ENCODE assay signal across 13 cellular contexts in genomic region chr11:2813141-2813908, GRCh38.
A peak's percentile ranks its signal among the peaks of the same experiment; 100 is the strongest.
DNase-seq lines count a peak whose midpoint lies in the region; ATAC-seq and TF ChIP-seq lines count a peak whose summit lies in the region.
"Had no signal": no experiment of that assay in that cellular context is flagged by ENCODE, and none has a peak within 500 bp of the region (broad histone marks: within the 10 kb centered on the region; RNA-seq: fewer than 3 reads in every experiment).

No MANE protein-coding gene starts in this region.

- H3K79me2 ChIP-seq in Loucy (ENCODE audit: insufficient read depth, low read length), result peaks cover 6% of the 10 kb centered on the region; the same call in 1 of the 2 replicates

- peaks cover 44% of the 10 kb centered on the region for H3K4me1 Mint-ChIP-seq in CD8-positive, alpha-beta T cell (ENCODE audit: low read depth)
- H3K4me1 Mint-ChIP-seq in endothelial cell (ENCODE audit: unreplicated experiment), result peaks cover 11% of the 10 kb centered on the region

- H3K9me3 ChIP-seq in CD8-positive, alpha-beta T cell (ENCODE audit: low read length), result no peaks in the 10 kb centered on the region
- H3K9me3 ChIP-seq in Loucy (ENCODE audit: insufficient read depth, low read depth, low read length) (no peaks in the 10 kb centered on the region; the same call in 1 of the 2 replicates), neutrophil (no peaks in the 10 kb centered on the region)

- intact Hi-C loops in CD8-positive, alpha-beta T cell (cut with DNase I, micrococcal nuclease), result no loop called here

- peaks cover 4% of the 10 kb centered on the region for H3K9me3 Mint-ChIP-seq in CD8-positive, alpha-beta T cell
- peaks cover 4% of the 10 kb centered on the region for H3K9me3 Mint-ChIP-seq in endothelial cell (ENCODE audit: unreplicated experiment)

- no peak overlapping the region for H3K27ac Mint-ChIP-seq in CD8-positive, alpha-beta T cell
- no peak overlapping the region for H3K27ac Mint-ChIP-seq in endothelial cell (ENCODE audit: unreplicated experiment)

- no peak overlapping the region for H2AFZ ChIP-seq in Loucy (ENCODE audit: low read length)

- TF ChIP-seq CTCF in CD8-positive, alpha-beta T cell (IDR thresholded peaks at IDR 0.05), result no peak
- TF ChIP-seq CTCF in Loucy (conservative IDR thresholded peaks at IDR 0.05; ENCODE audit: low read length), result no peak
- TF ChIP-seq CTCF in endothelial cell (IDR thresholded peaks at IDR 0.05; ENCODE audit: unreplicated experiment), result no peak
- TF ChIP-seq CTCF in neutrophil (IDR thresholded peaks at IDR 0.05), result no peak

- H3K27me3 Mint-ChIP-seq in CD8-positive, alpha-beta T cell (ENCODE audit: low read depth), result no peaks in the 10 kb centered on the region
- peaks cover 16% of the 10 kb centered on the region for H3K27me3 Mint-ChIP-seq in endothelial cell (ENCODE audit: unreplicated experiment)

- H3K9me2 ChIP-seq in Loucy (replicated peaks; ENCODE audit: low read depth, low read length), result no peaks in the 10 kb centered on the region

- H3F3A ChIP-seq in Loucy (ENCODE audit: low read depth), result no peaks in the 10 kb centered on the region

- ATAC-seq in CD8-positive, alpha-beta T cell, result peak; percentile 52
- no peak for ATAC-seq in GM21367 (IDR thresholded peaks at IDR 0.05; ENCODE audit: unreplicated experiment)
- ATAC-seq: GM12878 had no signal

- peaks cover 23% of the 10 kb centered on the region for H3K36me3 Mint-ChIP-seq in CD8-positive, alpha-beta T cell
- H3K36me3 Mint-ChIP-seq in endothelial cell (ENCODE audit: low read depth, unreplicated experiment), result peaks cover 20% of the 10 kb centered on the region

- H3K27ac ChIP-seq in CD8-positive, alpha-beta T cell (ENCODE audit: low read depth, low read length), result no peak overlapping the region
- H3K27ac ChIP-seq in neutrophil, result peak overlapping the region; percentile 45
- H3K27ac ChIP-seq: Peyer's patch had no signal

- CTCF ChIA-PET in CD8-positive, alpha-beta T cell (lab: Charles Lee), result no interaction called here

- no peaks in the 10 kb centered on the region for H4K20me1 ChIP-seq in Loucy (ENCODE audit: insufficient read depth, low read length, poor library complexity, severe bottlenecking)

- peak overlapping the region; percentile 74 for H3K9ac ChIP-seq in Loucy (ENCODE audit: low read depth, low read length, poor library complexity, severe bottlenecking)

- DNase-seq in CD8-positive, alpha-beta T cell, result peak in 1 of 7 experiments; percentile 45
- DNase-seq in endothelial cell (ENCODE audit: low spot score) (no peak), NCI-H2196 (lab: John Stamatoyannopoulos, UW; ENCODE audit: unreplicated experiment) (no peak), NCI-H128 (lab: John Stamatoyannopoulos, UW; ENCODE audit: unreplicated experiment) (no peak), OCI-M1 (lab: John Stamatoyannopoulos, UW) (no peak)
- DNase-seq: glutamatergic neuron; NCI-H1930; Peyer's patch; stimulated activated naive CD4-positive, alpha-beta T cell treated with Interleukin-2 at 50 U/mL for 16 hours had no signal

- no peak overlapping the region for H3K4me3 Mint-ChIP-seq in CD8-positive, alpha-beta T cell
- H3K4me3 Mint-ChIP-seq in endothelial cell (ENCODE audit: unreplicated experiment), result peak overlapping the region; percentile 1

- POLR2A ChIA-PET in CD8-positive, alpha-beta T cell (lab: Charles Lee), result no interaction called here

- H3K4me1 ChIP-seq in CD8-positive, alpha-beta T cell (ENCODE audit: insufficient read depth, low read length), result peaks cover 32% of the 10 kb centered on the region
- H3K4me1 ChIP-seq in Loucy (ENCODE audit: insufficient read depth, low read length, poor library complexity, severe bottlenecking) (peaks cover 40% of the 10 kb centered on the region), neutrophil (ENCODE audit: control insufficient read depth in 1 of 2, insufficient read depth in 1 of 2, low read depth in 1 of 2, low read length in 1 of 2) (peaks cover 20 to 24% of the 10 kb centered on the region in 2 experiments)

- H3K27me3 ChIP-seq in CD8-positive, alpha-beta T cell (ENCODE audit: insufficient read depth, low read length), result no peaks in the 10 kb centered on the region
- H3K27me3 ChIP-seq in Loucy (ENCODE audit: insufficient read depth, low read length, poor library complexity, severe bottlenecking) (no peaks in the 10 kb centered on the region), neutrophil (no peaks in the 10 kb centered on the region)
- H3K27me3 ChIP-seq: Peyer's patch had no signal

- peak overlapping the region; percentile 68 for H3K4me2 ChIP-seq in Loucy (ENCODE audit: low read depth, low read length, poor library complexity, severe bottlenecking)

- H3K4me3 ChIP-seq in CD8-positive, alpha-beta T cell (ENCODE audit: low read depth, low read length), result no peak overlapping the region
- H3K4me3 ChIP-seq in Loucy (ENCODE audit: low read length, poor library complexity, severe bottlenecking) (peak overlapping the region; percentile 53), neutrophil (ENCODE audit: low read depth in 1 of 2, low read length in 1 of 2) (no peak overlapping the region)
- H3K4me3 ChIP-seq: GM12878, Peyer's patch had no signal

- no peaks in the 10 kb centered on the region for H3K36me3 ChIP-seq in CD8-positive, alpha-beta T cell (ENCODE audit: insufficient read depth, low read length)
- H3K36me3 ChIP-seq in Loucy (ENCODE audit: insufficient read depth, low read length) (no peaks in the 10 kb centered on the region; the same call in 1 of the 2 replicates), neutrophil (no peaks in the 10 kb centered on the region)
- H3K36me3 ChIP-seq: Peyer's patch had no signal
